10 cellular contexts compared by ENCODE assay signal in genomic region chr9:35758475-35759050, GRCh38. TPM values are rescaled to one million over a fixed set of nuclear protein-coding genes. Genes with fewer than 3 reads are reported as not detected.
DNase-seq lines count a peak whose midpoint lies in the region; ATAC-seq, FAIRE-seq and TF ChIP-seq lines count a peak whose summit lies in the region.
"Had no signal": no experiment of that assay in that cellular context is flagged by ENCODE, and none has a peak within 500 bp of the region (broad histone marks: within the 10 kb centered on the region; RNA-seq: fewer than 3 reads in every experiment).

No MANE protein-coding gene starts in this region.

- H3K27ac ChIP-seq in A549, result peak overlapping the region in 1 of 2 experiments; percentile 97; a peak in 2 of 6 replicates

- no peak for TF ChIP-seq EP300 in A549 (IDR thresholded peaks at IDR 0.05)

- CTCF ChIA-PET in A549 (lab: Yijun Ruan, JAX), result interaction anchor here (0.7 to 1.8 kb wide), 5 partner anchors 9 to 123 kb away, joined by 3 to 5 read pairs (median 4); partner anchors contain the start of gene RGP1

- POLR2A ChIA-PET in A549 (lab: Yijun Ruan, JAX), result interaction anchor here (0.6 kb wide), 1 partner anchor 9 kb away, joined by 3 read pairs; no protein-coding TSS in a partner anchor
- POLR2A ChIA-PET in activated naive CD8-positive, alpha-beta T cell treated with anti-CD3 and anti-CD28 coated beads, Interleukin-2, amount 10 ng/mL, durations not matched to agents 7 days and 5 days (lab: Charles Lee), result interaction anchor here (0.7 to 1.2 kb wide), 4 partner anchors 9 to 1333 kb away, joined by 3 to 11 read pairs (median 4); no protein-coding TSS in a partner anchor

- H3K27ac Mint-ChIP-seq in activated naive CD8-positive, alpha-beta T cell treated with anti-CD3 and anti-CD28 coated beads, Interleukin-2, amount 10 ng/mL, durations not matched to agents 7 days and 5 days, result peak overlapping the region; percentile 50
- peak overlapping the region; percentile 62 for H3K27ac Mint-ChIP-seq in mesothelial cell of epicardium

- no peak for TF ChIP-seq RAD21 in A549 (conservative IDR thresholded peaks at IDR 0.05 in 1 of 2, IDR thresholded peaks at IDR 0.05 in 1 of 2)

- FAIRE-seq in A549 (lab: Jason Lieb, UNC), result no peak
- peak; percentile 76 for FAIRE-seq in GM19239 (lab: Jason Lieb, UNC)
- FAIRE-seq in GM12892 (lab: Jason Lieb, UNC), result no peak
- no peak for FAIRE-seq in GM12891 (lab: Jason Lieb, UNC)

- H3K4me3 ChIP-seq in A549, result no peak overlapping the region; the same call in 2 of the 3 replicates
- H3K4me3 ChIP-seq: adrenal gland had no signal

- H3K27me3 Mint-ChIP-seq in activated naive CD8-positive, alpha-beta T cell treated with anti-CD3 and anti-CD28 coated beads, Interleukin-2, amount 10 ng/mL, durations not matched to agents 7 days and 5 days, result no peaks in the 10 kb centered on the region
- H3K27me3 Mint-ChIP-seq in mesothelial cell of epicardium (ENCODE audit: low read depth), result no peaks in the 10 kb centered on the region

- no peaks in the 10 kb centered on the region for H3K9me3 ChIP-seq in A549
- H3K9me3 ChIP-seq: adrenal gland had no signal

- TF ChIP-seq CTCF in A549 (IDR thresholded peaks at IDR 0.05), result no peak
- no peak for TF ChIP-seq CTCF in mesothelial cell of epicardium (IDR thresholded peaks at IDR 0.05; ENCODE audit: unreplicated experiment)

- DNase-seq in A549 (ENCODE audit: low read depth in 1 of 2, low spot score in 1 of 2) (no peak), GM19239 (ENCODE audit: insufficient read length, low spot score) (no peak), mesothelial cell of epicardium (ENCODE audit: low spot score in 2 of 2, unreplicated experiment in 2 of 2) (no peak), GM12892 (ENCODE audit: insufficient read length) (no peak), GM12891 (ENCODE audit: insufficient read length, low spot score) (no peak)
- no peak for DNase-seq in activated naive CD8-positive, alpha-beta T cell treated with anti-CD3 and anti-CD28 coated beads, Interleukin-2, amount 10 ng/mL, durations not matched to agents 7 days and 5 days
- DNase-seq: adrenal gland had no signal

- WGBS in A549 (ENCODE audit: missing lambda C conversion rate), result 68% methylated on average over 3 of the region's 3 CpGs

- H3K36me3 Mint-ChIP-seq in activated naive CD8-positive, alpha-beta T cell treated with anti-CD3 and anti-CD28 coated beads, Interleukin-2, amount 10 ng/mL, durations not matched to agents 7 days and 5 days, result peaks cover 14% of the 10 kb centered on the region
- peaks cover 8% of the 10 kb centered on the region for H3K36me3 Mint-ChIP-seq in mesothelial cell of epicardium

- no peaks in the 10 kb centered on the region for H3K9me3 Mint-ChIP-seq in activated naive CD8-positive, alpha-beta T cell treated with anti-CD3 and anti-CD28 coated beads, Interleukin-2, amount 10 ng/mL, durations not matched to agents 7 days and 5 days
- H3K9me3 Mint-ChIP-seq in mesothelial cell of epicardium, result no peaks in the 10 kb centered on the region

- ATAC-seq in A549, result no peak
- ATAC-seq in activated naive CD8-positive, alpha-beta T cell treated with anti-CD3 and anti-CD28 coated beads, Interleukin-2, amount 10 ng/mL, durations not matched to agents 7 days and 5 days (ENCODE audit: low read depth), result no peak
- ATAC-seq in GM18907 (IDR thresholded peaks at IDR 0.05; ENCODE audit: unreplicated experiment), result no peak
- ATAC-seq in GM18870 (IDR thresholded peaks at IDR 0.05; ENCODE audit: unreplicated experiment), result no peak

- peak overlapping the region; percentile 77 for H3K4me3 Mint-ChIP-seq in activated naive CD8-positive, alpha-beta T cell treated with anti-CD3 and anti-CD28 coated beads, Interleukin-2, amount 10 ng/mL, durations not matched to agents 7 days and 5 days
- H3K4me3 Mint-ChIP-seq in mesothelial cell of epicardium, result peak overlapping the region; percentile 54

- H3K4me2 ChIP-seq in A549, result peak overlapping the region; percentile 76

- TF ChIP-seq POLR2A in A549 (IDR thresholded peaks at IDR 0.05; ENCODE audit: low read length) (no peak), GM12892 (IDR thresholded peaks at IDR 0.05; ENCODE audit: low read depth, low read length) (no peak), GM12891 (IDR thresholded peaks at IDR 0.05; ENCODE audit: low read depth, low read length) (no peak)

- H3K4me1 Mint-ChIP-seq in activated naive CD8-positive, alpha-beta T cell treated with anti-CD3 and anti-CD28 coated beads, Interleukin-2, amount 10 ng/mL, durations not matched to agents 7 days and 5 days, result peaks cover 27% of the 10 kb centered on the region
- H3K4me1 Mint-ChIP-seq in mesothelial cell of epicardium, result peaks cover 27% of the 10 kb centered on the region

- H3K4me1 ChIP-seq in A549, result peaks cover 16% of the 10 kb centered on the region

TF ChIP-seq in GM12891, 5 proteins besides CTCF, POLR2A, EP300 and RAD21:
- TF ChIP-seq SPI1 (IDR thresholded peaks at IDR 0.05; ENCODE audit: low read depth, low read length), result no peak
- no peak for TF ChIP-seq POU2F2 (IDR thresholded peaks at IDR 0.05; ENCODE audit: low read depth, low read length)
- TF ChIP-seq TAF1 (IDR thresholded peaks at IDR 0.05; ENCODE audit: low read depth, low read length), result no peak

RNA-seq across cellular contexts. Expression of gene MSMP, which starts 4.5 kb away (rescaled TPM):
- 0.24 TPM in 1 of 2 replicates, not detected in the other for polyA plus RNA-seq in A549 (2011; rRNA removed)
- 0.19 and 0.30 TPM in 2 replicates for polyA plus RNA-seq in A549 (2012; cell fraction: cytosol; rRNA removed)
- not detected in 2 replicates for polyA plus RNA-seq in A549 (2012; cell fraction: nucleus; rRNA removed)
- not detected in 3 replicates for polyA plus RNA-seq in A549 (2017; fragmentation: RNase III; extraction: RNeasy Plus Mini Kit Qiagen cat#74134 plus additional on column Dnase treatment)
- 0.70 TPM in 1 of 2 replicates, not detected in the other for polyA minus RNA-seq in A549 (2011; rRNA and poly(A)+ RNA removed)
- total RNA-seq in activated naive CD8-positive, alpha-beta T cell treated with anti-CD3 and anti-CD28 coated beads, Interleukin-2, amount 10 ng/mL, durations not matched to agents 7 days and 5 days, result not detected
- total RNA-seq in mesothelial cell of epicardium, result not detected in 3 replicates
- not detected for polyA plus RNA-seq in GM12892 (2012; ENCODE audit: missing spikeins)
- 1.1 TPM for polyA plus RNA-seq in GM12891 (2012; ENCODE audit: low read depth, missing spikeins)
- total RNA-seq: SK-MEL-5 had no signal

RNA-seq across cellular contexts. Expression of gene RGP1, which starts 9.5 kb away (rescaled TPM):
- polyA plus RNA-seq in A549 (2011; rRNA removed) (16.6 and 20.2 TPM in 2 replicates), A549 (2017; fragmentation: RNase III; extraction: RNeasy Plus Mini Kit Qiagen cat#74134 plus additional on column Dnase treatment) (15.0 to 16.1 TPM (median 15.3 TPM) in 3 replicates)
- polyA plus RNA-seq in A549 (2012; cell fraction: cytosol; rRNA removed), result 7.6 and 10.0 TPM in 2 replicates
- 10.2 and 12.0 TPM in 2 replicates for polyA plus RNA-seq in A549 (2012; cell fraction: nucleus; rRNA removed)
- polyA minus RNA-seq in A549 (2011; rRNA and poly(A)+ RNA removed), result 27.4 and 28.8 TPM in 2 replicates
- 10 to 100 TPM; 26.9 to 29.1 TPM for total RNA-seq in activated naive CD8-positive, alpha-beta T cell treated with anti-CD3 and anti-CD28 coated beads, Interleukin-2, amount 10 ng/mL, durations not matched to agents 7 days and 5 days
- 32.6 to 34.3 TPM (median 33.9 TPM) in 3 replicates for total RNA-seq in mesothelial cell of epicardium
- polyA plus RNA-seq in GM12892 (2012; ENCODE audit: missing spikeins), result 6.3 TPM
- 5.0 TPM for polyA plus RNA-seq in GM12891 (2012; ENCODE audit: low read depth, missing spikeins)

RNA-seq across cellular contexts. Expression of gene GBA2, which starts 9.5 kb away (rescaled TPM):
- polyA plus RNA-seq in A549 (2011; rRNA removed) (40.0 and 47.4 TPM in 2 replicates), A549 (2017; fragmentation: RNase III; extraction: RNeasy Plus Mini Kit Qiagen cat#74134 plus additional on column Dnase treatment) (34.8 to 39.5 TPM (median 38.9 TPM) in 3 replicates)
- polyA plus RNA-seq in A549 (2012; cell fraction: cytosol; rRNA removed), result 39.1 and 41.6 TPM in 2 replicates
- 165 and 194 TPM in 2 replicates for polyA plus RNA-seq in A549 (2012; cell fraction: nucleus; rRNA removed)
- polyA minus RNA-seq in A549 (2011; rRNA and poly(A)+ RNA removed), result 55.3 and 57.9 TPM in 2 replicates
- 10 to 100 TPM; 60.1 to 62.2 TPM for total RNA-seq in activated naive CD8-positive, alpha-beta T cell treated with anti-CD3 and anti-CD28 coated beads, Interleukin-2, amount 10 ng/mL, durations not matched to agents 7 days and 5 days
- 81.5 to 84.7 TPM (median 83.9 TPM) in 3 replicates for total RNA-seq in mesothelial cell of epicardium
- polyA plus RNA-seq in GM12892 (2012; ENCODE audit: missing spikeins), result 28.3 TPM
- polyA plus RNA-seq in GM12891 (2012; ENCODE audit: low read depth, missing spikeins), result 25.5 TPM

RNA-seq across cellular contexts. Expression of gene CREB3, which starts 26.1 kb away (rescaled TPM):
- 33.3 and 36.0 TPM in 2 replicates for polyA plus RNA-seq in A549 (2011; rRNA removed)
- 27.6 and 32.3 TPM in 2 replicates for polyA plus RNA-seq in A549 (2012; cell fraction: cytosol; rRNA removed)
- polyA plus RNA-seq in A549 (2012; cell fraction: nucleus; rRNA removed), result 25.8 and 30.9 TPM in 2 replicates
- polyA plus RNA-seq in A549 (2017; fragmentation: RNase III; extraction: RNeasy Plus Mini Kit Qiagen cat#74134 plus additional on column Dnase treatment), result 51.3 to 54.0 TPM (median 51.7 TPM) in 3 replicates
- polyA minus RNA-seq in A549 (2011; rRNA and poly(A)+ RNA removed), result 22.9 and 28.3 TPM in 2 replicates
- total RNA-seq in activated naive CD8-positive, alpha-beta T cell treated with anti-CD3 and anti-CD28 coated beads, Interleukin-2, amount 10 ng/mL, durations not matched to agents 7 days and 5 days, result 10 to 100 TPM; 21.1 to 24.1 TPM
- 29.1 to 32.7 TPM (median 31.6 TPM) in 3 replicates for total RNA-seq in mesothelial cell of epicardium
- 19.2 TPM for polyA plus RNA-seq in GM12892 (2012; ENCODE audit: missing spikeins)
- polyA plus RNA-seq in GM12891 (2012; ENCODE audit: low read depth, missing spikeins), result 24.1 TPM

RNA-seq across cellular contexts. Expression of gene TLN1, which starts 26.6 kb away (rescaled TPM):
- 65.5 and 72.1 TPM in 2 replicates for polyA plus RNA-seq in A549 (2011; rRNA removed)
- 69.4 and 88.8 TPM in 2 replicates for polyA plus RNA-seq in A549 (2012; cell fraction: cytosol; rRNA removed)
- polyA plus RNA-seq in A549 (2012; cell fraction: nucleus; rRNA removed), result 170 and 259 TPM in 2 replicates
- 108 to 119 TPM (median 117 TPM) in 3 replicates for polyA plus RNA-seq in A549 (2017; fragmentation: RNase III; extraction: RNeasy Plus Mini Kit Qiagen cat#74134 plus additional on column Dnase treatment)
- polyA minus RNA-seq in A549 (2011; rRNA and poly(A)+ RNA removed), result 476 and 477 TPM in 2 replicates
- total RNA-seq in activated naive CD8-positive, alpha-beta T cell treated with anti-CD3 and anti-CD28 coated beads, Interleukin-2, amount 10 ng/mL, durations not matched to agents 7 days and 5 days, result 100 to 1,000 TPM; 381 to 388 TPM
- 224 to 230 TPM (median 226 TPM) in 3 replicates for total RNA-seq in mesothelial cell of epicardium
- 65.4 TPM for polyA plus RNA-seq in GM12892 (2012; ENCODE audit: missing spikeins)
- 127 TPM for polyA plus RNA-seq in GM12891 (2012; ENCODE audit: low read depth, missing spikeins)
